8 cellular contexts compared by ENCODE assay signal in the genomic region with DNA sequence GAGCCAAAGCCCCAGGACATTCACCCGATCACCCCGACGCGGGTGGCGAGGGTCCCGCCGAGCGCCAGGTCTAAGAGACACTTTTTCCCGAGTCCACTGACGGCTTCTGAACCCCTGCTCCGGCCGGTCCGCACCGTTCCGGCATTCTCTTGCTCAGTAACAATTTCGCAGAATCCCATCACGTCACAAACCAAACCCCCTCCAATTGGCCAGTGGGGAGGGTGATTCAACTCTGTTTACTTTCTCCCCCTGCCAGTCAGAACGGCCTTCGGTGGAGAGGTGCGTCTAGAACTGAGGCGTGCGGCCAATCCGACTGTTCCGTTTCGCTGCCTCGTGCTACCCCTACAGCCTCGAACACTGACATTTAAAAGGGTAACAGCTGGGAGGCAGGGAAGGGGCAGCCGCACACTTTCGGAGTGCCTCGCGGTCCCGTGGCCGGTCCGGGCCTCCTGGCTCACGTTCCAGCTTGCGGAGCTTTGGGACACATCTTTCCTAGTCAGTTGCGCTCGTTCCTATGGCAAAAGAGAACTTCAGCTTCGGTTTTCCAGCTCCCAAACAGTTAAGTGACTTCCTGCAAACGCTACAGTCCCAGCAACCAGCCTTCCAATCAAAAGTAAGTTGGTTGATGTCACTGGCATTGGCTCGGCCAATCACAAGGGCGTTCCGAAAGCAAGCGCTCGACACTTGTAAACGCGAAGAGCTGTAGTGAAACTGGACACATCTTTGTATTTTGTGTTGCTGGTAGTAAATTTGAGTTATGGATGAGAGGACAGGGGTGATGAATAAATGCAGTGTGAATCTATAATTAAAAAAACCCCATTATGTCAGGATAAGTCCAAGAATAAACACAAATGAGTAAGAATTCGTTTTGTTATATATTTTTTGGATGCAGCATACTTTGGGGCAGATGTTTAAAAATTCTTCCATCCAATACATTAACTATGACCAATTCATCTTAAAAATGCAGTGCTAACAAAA. TPM values are rescaled to one million over a fixed set of nuclear protein-coding genes. Genes with fewer than 3 reads are reported as not detected.
DNase-seq lines count a peak whose midpoint lies in the region; ATAC-seq lines count a peak whose summit lies in the region.

A gene (minus strand): TSS at position 860 of the 978 bp plus-strand sequence. CDS start 1,294 bp downstream, outside the sequence.

- H3K9me3 ChIP-seq in CD4-positive, alpha-beta memory T cell (ENCODE audit: control insufficient read depth in 1 of 2, low read length in 2 of 2), result no peaks in the 10 kb centered on the region

- peak within 1 kb of the TSS; percentile 94 to 100 (median 96) for H3K4me3 Mint-ChIP-seq in CD4-positive, alpha-beta memory T cell
- peak within 1 kb of the TSS; percentile 97 to 99 for H3K4me3 Mint-ChIP-seq in effector memory CD8-positive, alpha-beta T cell
- H3K4me3 Mint-ChIP-seq in memory B cell, result peak within 1 kb of the TSS; percentile 99

- H3K4me1 Mint-ChIP-seq in CD4-positive, alpha-beta memory T cell, result peaks cover 28 to 63% (median 45%) of the 10 kb centered on the region in 4 donors
- H3K4me1 Mint-ChIP-seq in effector memory CD8-positive, alpha-beta T cell (ENCODE audit: low read depth in 2 of 2), result peaks cover 35 to 46% of the 10 kb centered on the region in 2 donors
- peaks cover 31% of the 10 kb centered on the region for H3K4me1 Mint-ChIP-seq in memory B cell

- intact Hi-C loops in CD4-positive, alpha-beta memory T cell (cut with micrococcal nuclease), result loop anchor here (1.0 to 10.0 kb wide), 10 partner anchors 37 to 1948 kb away; a partner anchor contains a TSS

- H3K4me3 ChIP-seq in CD4-positive, alpha-beta memory T cell (ENCODE audit: low read length in 2 of 2), result peak within 1 kb of the TSS in 1 of 2 donors; percentile 95

- peaks cover 0 to 3% (median 0%) of the 10 kb centered on the region in 8 donors for H3K9me3 Mint-ChIP-seq in CD4-positive, alpha-beta memory T cell
- H3K9me3 Mint-ChIP-seq in effector memory CD8-positive, alpha-beta T cell, result no peaks in the 10 kb centered on the region
- H3K9me3 Mint-ChIP-seq in memory B cell, result no peaks in the 10 kb centered on the region

- POLR2A ChIA-PET in CD4-positive, alpha-beta memory T cell (lab: Charles Lee; ENCODE audit: partially characterized antibody), result interaction anchor here (0.8 to 5.9 kb wide), 18 partner anchors 9 to 1369 kb away, joined by 3 to 104 read pairs (median 4); a partner anchor contains a TSS

- H3K27me3 ChIP-seq in CD4-positive, alpha-beta memory T cell (ENCODE audit: insufficient read depth, low read length), result no peaks in the 10 kb centered on the region

- peaks cover 0 to 2% of the 10 kb centered on the region in 2 donors for H3K27me3 Mint-ChIP-seq in CD4-positive, alpha-beta memory T cell
- no peaks in the 10 kb centered on the region for H3K27me3 Mint-ChIP-seq in effector memory CD8-positive, alpha-beta T cell
- no peaks in the 10 kb centered on the region for H3K27me3 Mint-ChIP-seq in memory B cell

- peak within 1 kb of the TSS; percentile 98 for H3K27ac ChIP-seq in CD4-positive, alpha-beta memory T cell (ENCODE audit: low read depth, low read length)

- CTCF ChIA-PET in CD4-positive, alpha-beta memory T cell (lab: Charles Lee; ENCODE audit: partially characterized antibody), result interaction anchor here (0.9 to 1.9 kb wide), 8 partner anchors 9 to 149 kb away, joined by 3 to 8 read pairs (median 6); no protein-coding TSS in a partner anchor

- no peaks in the 10 kb centered on the region for H3K36me3 ChIP-seq in CD4-positive, alpha-beta memory T cell (ENCODE audit: insufficient read depth, low read length)

- ATAC-seq in GM19455 (IDR thresholded peaks at IDR 0.05; ENCODE audit: unreplicated experiment), result peak; percentile 64
- peak; percentile 77 for ATAC-seq in effector memory CD8-positive, alpha-beta T cell (replicated peaks)
- ATAC-seq in memory B cell (ENCODE audit: low read depth), result peak; percentile 76

- peaks cover 50% of the 10 kb centered on the region for H3K4me1 ChIP-seq in CD4-positive, alpha-beta memory T cell (ENCODE audit: insufficient read depth, low read length)

- H3K27ac Mint-ChIP-seq in CD4-positive, alpha-beta memory T cell, result peak within 1 kb of the TSS; percentile 99 to 100 (median 100)
- H3K27ac Mint-ChIP-seq in effector memory CD8-positive, alpha-beta T cell, result peak within 1 kb of the TSS; percentile 100
- H3K27ac Mint-ChIP-seq in memory B cell, result peak within 1 kb of the TSS; percentile 100

- DNase-seq in CD4-positive, alpha-beta memory T cell, result peak; percentile 95 to 97 (median 96)
- DNase-seq in HK-2 (ENCODE audit: unreplicated experiment) (peak; percentile 50), NOMO-1 treated with dmso at 0.1 percent for 144 hours (lab: John Stamatoyannopoulos, UW; ENCODE audit: unreplicated experiment) (peak; percentile 80), memory B cell (ENCODE audit: low spot score in 2 of 2) (peak; percentile 80 to 87)
- peak in 2 of 3 experiments; percentile 76 to 78 for DNase-seq in activated CD8-positive, alpha-beta memory T cell treated with anti-CD3 and anti-CD28 coated beads for 48 hours (ENCODE audit: low read depth in 2 of 3, low spot score in 2 of 3)
- peak; percentile 84 to 90 (median 88) for DNase-seq in effector memory CD8-positive, alpha-beta T cell
- DNase-seq in stimulated activated CD8-positive, alpha-beta memory T cell treated with anti-CD3 and anti-CD28 coated beads, Interleukin-12 subunit alpha, Interleukin-12 subunit beta, amount 100 ng/mL, for 1 hour (ENCODE audit: low read depth), result peak; percentile 85

- H3K36me3 Mint-ChIP-seq in CD4-positive, alpha-beta memory T cell, result peaks cover 0 to 20% of the 10 kb centered on the region in 2 donors
- peaks cover 39% of the 10 kb centered on the region for H3K36me3 Mint-ChIP-seq in effector memory CD8-positive, alpha-beta T cell (ENCODE audit: insufficient read depth)
- H3K36me3 Mint-ChIP-seq in memory B cell, result no peaks in the 10 kb centered on the region

RNA-seq across cellular contexts. Expression of the gene that starts here (rescaled TPM):
- total RNA-seq in CD4-positive, alpha-beta memory T cell, result 10 to 100 TPM; 18.6 to 20.6 TPM
- polyA plus RNA-seq in CD4-positive, alpha-beta memory T cell, result 1 to 10 TPM; 1.3 to 4.1 TPM
